In the genomic region with DNA sequence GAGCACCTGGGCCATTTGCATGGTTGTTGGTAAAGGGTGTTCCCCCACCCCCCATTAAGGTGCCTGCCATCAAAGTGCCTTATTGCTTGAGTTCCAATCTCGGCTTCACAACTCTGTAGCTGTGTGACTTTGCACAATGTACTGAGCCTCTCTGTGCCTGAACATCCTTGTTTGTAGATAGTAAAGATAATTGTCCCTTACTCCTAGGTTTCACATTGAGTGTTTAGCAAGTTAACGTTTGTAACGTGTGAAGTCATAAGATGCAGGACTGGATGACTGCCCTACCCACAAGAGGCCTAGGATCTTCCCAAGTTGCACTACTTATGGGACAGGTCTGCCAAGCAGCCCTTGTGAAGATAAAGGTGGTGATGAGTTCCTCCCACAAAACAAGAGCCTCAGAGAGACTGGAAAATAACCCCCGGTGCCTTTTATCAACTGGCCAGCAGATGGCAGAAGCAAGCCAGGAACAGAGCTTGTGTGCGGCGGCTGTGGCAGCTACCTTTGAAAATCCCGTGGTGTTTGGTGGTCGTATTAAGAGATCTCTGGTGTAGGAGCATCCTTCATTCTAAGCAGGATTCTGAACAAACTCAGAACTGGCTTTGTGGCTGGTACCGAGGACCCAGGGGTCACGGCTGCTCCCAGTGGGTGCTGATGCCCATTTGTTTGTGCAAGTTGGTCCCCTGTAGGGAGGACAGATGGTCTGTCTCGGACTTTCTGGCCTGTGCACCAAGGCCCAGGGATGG, we compare ENCODE assay signal across 8 cellular contexts.
DNase-seq lines count a peak whose midpoint lies in the region; ATAC-seq and TF ChIP-seq lines count a peak whose summit lies in the region.

No MANE protein-coding gene starts in this region.

- no peaks in the 10 kb centered on the region for H3K9me3 Mint-ChIP-seq in central memory CD8-positive, alpha-beta T cell

- no peak for TF ChIP-seq POLR2A in GM18505 (IDR thresholded peaks at IDR 0.05; ENCODE audit: borderline replicate concordance, extremely low read depth, insufficient read depth, insufficient read length)

- H3K4me1 Mint-ChIP-seq in central memory CD8-positive, alpha-beta T cell: peaks cover 57% of the 10 kb centered on the region

- peak overlapping the region; percentile 78 for H3K4me3 Mint-ChIP-seq in central memory CD8-positive, alpha-beta T cell

- peaks cover 3% of the 10 kb centered on the region for H3K36me3 Mint-ChIP-seq in central memory CD8-positive, alpha-beta T cell (ENCODE audit: insufficient read depth)

- H3K27me3 Mint-ChIP-seq in central memory CD8-positive, alpha-beta T cell: no peaks in the 10 kb centered on the region

- DNase-seq in 8988T (peak; percentile 58), NCI-H345 treated with DMSO at 0.1 percent for 48 hours (lab: John Stamatoyannopoulos, UW; ENCODE audit: unreplicated experiment) (peak; percentile 9), left colon (peak; percentile 39 to 51)
- peak; percentile 39 to 55 for DNase-seq in central memory CD8-positive, alpha-beta T cell (ENCODE audit: low spot score in 2 of 2)
- peak; percentile 65 for DNase-seq in stimulated activated CD4-positive, alpha-beta T cell treated with anti-CD3 and anti-CD28 coated beads, Interleukin-4, amount 100 ng/mL, for 24 hours

- H3K27ac Mint-ChIP-seq in central memory CD8-positive, alpha-beta T cell (ENCODE audit: low read depth): peak overlapping the region; percentile 89

- ATAC-seq in GM18505 (IDR thresholded peaks at IDR 0.05; ENCODE audit: unreplicated experiment) (peak; percentile 74), HG03159 (IDR thresholded peaks at IDR 0.05; ENCODE audit: unreplicated experiment) (peak; percentile 53), left colon (peak; percentile 45)
- ATAC-seq in activated CD4-positive, CD25-positive, alpha-beta regulatory T cell treated with anti-CD3 and anti-CD28 coated beads, Interleukin-2, amount 50 U/mL, for 24 hours: peak; percentile 57 to 62
- ATAC-seq in central memory CD8-positive, alpha-beta T cell (replicated peaks; ENCODE audit: extremely low read depth, poor library complexity, severe bottlenecking): peak; percentile 22

- intact Hi-C loops in left colon (cut with DNase I, micrococcal nuclease): no loop called here

Comparison
In these comparisons a context has a peak if more than half of its experiments do, and no peak if none do; other contexts are left out.
1. Peak in every context shown above with its lines: DNase-seq and ATAC-seq.
2. DNase-seq: peak in every context shown above with its lines; median percentile 65 in stimulated activated CD4-positive, alpha-beta T cell treated with anti-CD3 and anti-CD28 coated beads, Interleukin-4, amount 100 ng/mL, for 24 hours; 58 in 8988T; 47 in central memory CD8-positive, alpha-beta T cell; 45 in left colon; 9 in NCI-H345 treated with DMSO at 0.1 percent for 48 hours.
3. ATAC-seq: peak in every context shown above with its lines; median percentile 74 in GM18505; 60 in activated CD4-positive, CD25-positive, alpha-beta regulatory T cell treated with anti-CD3 and anti-CD28 coated beads, Interleukin-2, amount 50 U/mL, for 24 hours; 53 in HG03159; 45 in left colon; 22 in central memory CD8-positive, alpha-beta T cell.